Comparison of ENCODE assay signal across 15 cellular contexts in the genomic region with DNA sequence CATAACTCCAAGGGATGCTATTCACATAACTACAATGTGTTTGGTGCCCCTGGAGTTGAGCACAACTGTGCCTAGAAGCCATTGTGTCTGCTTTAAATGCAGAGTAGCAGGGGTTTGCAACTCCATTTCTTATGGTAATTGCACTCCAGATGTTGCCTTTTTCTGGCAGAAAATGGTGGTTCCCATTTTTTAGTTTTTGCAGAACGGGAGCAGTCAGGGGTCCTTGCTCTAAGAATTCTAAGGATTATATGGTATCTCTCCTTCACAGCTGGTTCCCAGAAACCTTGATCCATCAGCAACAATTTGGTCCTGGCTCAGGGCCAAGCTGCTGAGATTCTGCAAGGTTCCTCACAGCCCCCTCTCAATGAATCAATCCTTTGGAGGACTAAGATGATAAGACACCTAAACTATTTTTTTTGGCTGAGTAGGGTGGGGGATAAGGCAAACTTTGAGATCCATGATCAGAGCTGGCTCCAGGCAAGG.
DNase-seq lines count a peak whose midpoint lies in the region; ATAC-seq and TF ChIP-seq lines count a peak whose summit lies in the region.
"Had no signal": no experiment of that assay in that cellular context is flagged by ENCODE, and none has a peak within 500 bp of the region (broad histone marks: within the 10 kb centered on the region; RNA-seq: fewer than 3 reads in every experiment).

No MANE protein-coding gene starts in this region.

- intact Hi-C loops in right cardiac atrium (cut with DNase I) (no loop called here), left ventricle myocardium inferior (cut with micrococcal nuclease) (no loop called here), body of pancreas (cut with DNase I) (no loop called here), uterus (cut with DNase I; ENCODE audit: low total_unique reads) (no loop called here)

- peak in 2 of 3 donors; percentile 41 to 43 for DNase-seq in right cardiac atrium
- DNase-seq in left ventricle myocardium inferior, result no peak
- peak; percentile 84 for DNase-seq in NCI-H69 (lab: John Stamatoyannopoulos, UW)
- DNase-seq in body of pancreas, result no peak
- DNase-seq in uterus, result no peak
- DNase-seq in caudate nucleus (lab: John Stamatoyannopoulos, UW), result no peak
- DNase-seq: ACHN; Calu3; CD4-positive, alpha-beta T cell; GM23248; NCI-H2107; PC-9; T-cell had no signal

- 39% methylated on average over 1 of the region's 1 CpG for WGBS in right cardiac atrium
- 90 to 91% methylated on average over 1 of the region's 1 CpG for WGBS in body of pancreas, 2 donors

- H3K4me1 ChIP-seq in right cardiac atrium (ENCODE audit: control insufficient read depth, insufficient read depth, low read length) (no peaks in the 10 kb centered on the region), left ventricle myocardium inferior (no peaks in the 10 kb centered on the region), iPS-18a (ENCODE audit: control insufficient read depth, low read depth, low read length) (peaks cover 32% of the 10 kb centered on the region), body of pancreas (no peaks in the 10 kb centered on the region), uterus (no peaks in the 10 kb centered on the region)

- no peaks in the 10 kb centered on the region for H3K36me3 ChIP-seq in left ventricle myocardium inferior
- no peaks in the 10 kb centered on the region for H3K36me3 ChIP-seq in iPS-18a (ENCODE audit: control insufficient read depth, low read depth, low read length)
- no peaks in the 10 kb centered on the region for H3K36me3 ChIP-seq in body of pancreas (replicated peaks in 1 of 2; ENCODE audit: insufficient read depth in 1 of 2, low read depth in 2 of 2)
- no peaks in the 10 kb centered on the region for H3K36me3 ChIP-seq in uterus

- H3K27me3 ChIP-seq in right cardiac atrium (ENCODE audit: control insufficient read depth, insufficient read depth), result no peaks in the 10 kb centered on the region
- H3K27me3 ChIP-seq in left ventricle myocardium inferior (ENCODE audit: low read depth), result peaks cover 10% of the 10 kb centered on the region
- no peaks in the 10 kb centered on the region for H3K27me3 ChIP-seq in iPS-18a (ENCODE audit: control insufficient read depth, insufficient read depth, low read length)
- H3K27me3 ChIP-seq in body of pancreas, result no peaks in the 10 kb centered on the region
- H3K27me3 ChIP-seq in uterus, result no peaks in the 10 kb centered on the region

- H3K9ac ChIP-seq in iPS-18a (ENCODE audit: low read length), result no peak overlapping the region
- H3K9ac ChIP-seq: GM23248 had no signal

- TF ChIP-seq POLR2A in body of pancreas (IDR thresholded peaks at IDR 0.05), result no peak
- TF ChIP-seq POLR2A in uterus (IDR thresholded peaks at IDR 0.05), result no peak

- H3K27ac ChIP-seq in right cardiac atrium (ENCODE audit: low read length) (no peak overlapping the region), left ventricle myocardium inferior (replicated peaks) (no peak overlapping the region), iPS-18a (ENCODE audit: low read length) (peak overlapping the region; percentile 41), body of pancreas (no peak overlapping the region), uterus (peak overlapping the region in 1 of 2 donors; percentile 19), caudate nucleus (ENCODE audit: low read depth, low read length) (no peak overlapping the region)
- H3K27ac ChIP-seq: GM23248, PC-9, SK-N-MC had no signal

- TF ChIP-seq CTCF in left ventricle myocardium inferior (IDR thresholded peaks at IDR 0.05; ENCODE audit: borderline replicate concordance) (no peak), body of pancreas (IDR thresholded peaks at IDR 0.05) (no peak), uterus (IDR thresholded peaks at IDR 0.05) (no peak)

- ATAC-seq in right cardiac atrium (no peak), body of pancreas (no peak)
- ATAC-seq: T-cell had no signal

- H3K9me3 ChIP-seq in right cardiac atrium (ENCODE audit: control insufficient read depth, low read length) (no peaks in the 10 kb centered on the region), left ventricle myocardium inferior (replicated peaks) (no peaks in the 10 kb centered on the region), iPS-18a (ENCODE audit: control insufficient read depth, low read depth, low read length) (no peaks in the 10 kb centered on the region), body of pancreas (no peaks in the 10 kb centered on the region), uterus (no peaks in the 10 kb centered on the region)

- H3K4me3 ChIP-seq in right cardiac atrium (ENCODE audit: low read length) (no peak overlapping the region), left ventricle myocardium inferior (no peak overlapping the region), iPS-18a (ENCODE audit: low read length) (peak overlapping the region; percentile 0), body of pancreas (no peak overlapping the region), uterus (no peak overlapping the region)
- H3K4me3 ChIP-seq: GM23248, PC-9, SK-N-MC had no signal

Comparison
In these comparisons a context has a peak if more than half of its experiments do, and no peak if none do; other contexts are left out.
1. DNase-seq: peak in right cardiac atrium (2 of 3) and NCI-H69 (single experiment); none in left ventricle myocardium inferior (single experiment), body of pancreas (0 of 4), uterus (0 of 2) and caudate nucleus (0 of 61).